13 cellular contexts compared by ENCODE assay signal in genomic region chr17:75315541-75316243, GRCh38. TPM values are rescaled to one million over a fixed set of nuclear protein-coding genes. Genes with fewer than 3 reads are reported as not detected.
DNase-seq lines count a peak whose midpoint lies in the region; TF ChIP-seq lines count a peak whose summit lies in the region.
"Had no signal": no experiment of that assay in that cellular context is flagged by ENCODE, and none has a peak within 500 bp of the region (broad histone marks: within the 10 kb centered on the region; RNA-seq: fewer than 3 reads in every experiment).

No MANE protein-coding gene starts in this region.

- TF ChIP-seq CTCF in RWPE1 (conservative IDR thresholded peaks at IDR 0.05; ENCODE audit: low read depth) (no peak), fibroblast of villous mesenchyme (IDR thresholded peaks at IDR 0.05; ENCODE audit: insufficient read depth, low read depth, low read length) (no peak)

- POLR2A ChIA-PET in RWPE1 (lab: Yijun Ruan, JAX; ENCODE audit: low non-redundant PET), result no interaction called here

- CTCF ChIA-PET in RWPE1 (lab: Yijun Ruan, JAX), result interaction anchor here (0.6 kb wide), 1 partner anchor 15 kb away, joined by 6 read pairs; no protein-coding TSS in a partner anchor

- H3K4me3 ChIP-seq in fibroblast of villous mesenchyme (ENCODE audit: low read depth, low read length), result no peak overlapping the region
- H3K4me3 ChIP-seq: esophagus muscularis mucosa, left ventricle myocardium inferior, stomach had no signal

- peak; percentile 29 for DNase-seq in stimulated activated CD4-positive, alpha-beta T cell treated with anti-CD3 and anti-CD28 coated beads, Interleukin-1b, Interleukin-23, amount 100 ng/mL, for 48 hours
- no peak for DNase-seq in stimulated activated CD4-positive, alpha-beta T cell treated with anti-CD3 and anti-CD28 coated beads, Interleukin-2, amount 100 ng/mL, for 48 hours
- DNase-seq in RWPE1 (ENCODE audit: low spot score) (no peak), fibroblast of villous mesenchyme (ENCODE audit: low read depth) (peak; percentile 68), HuH-7 (ENCODE audit: low spot score) (no peak), GF-D8 (lab: John Stamatoyannopoulos, UW) (no peak)
- DNase-seq in stimulated activated naive CD4-positive, alpha-beta T cell treated with Interleukin-2 at 50 U/mL for 16 hours (lab: John Stamatoyannopoulos, UW), result no peak
- no peak for DNase-seq in activated CD4-positive, alpha-beta T cell treated with anti-CD3 and anti-CD28 coated beads for 1 hour
- DNase-seq: CD4-positive, alpha-beta T cell; left ventricle myocardium inferior; NCI-H345; stomach had no signal

- peak overlapping the region; percentile 38 for H3K27ac ChIP-seq in RWPE1

RNA-seq across cellular contexts. Expression of gene SLC25A19, which starts 26.5 kb away (rescaled TPM):
- 5.5 and 7.8 TPM in 2 replicates for total RNA-seq in fibroblast of villous mesenchyme

RNA-seq across cellular contexts. Expression of gene MIF4GD, which starts 44.7 kb away (rescaled TPM):
- total RNA-seq in fibroblast of villous mesenchyme, result 6.0 and 6.4 TPM in 2 replicates

RNA-seq across cellular contexts. Expression of gene MRPS7, which starts 54.0 kb away (rescaled TPM):
- total RNA-seq in fibroblast of villous mesenchyme, result 57.0 and 70.8 TPM in 2 replicates

RNA-seq across cellular contexts. Expression of gene GGA3, which starts 54.3 kb away (rescaled TPM):
- total RNA-seq in fibroblast of villous mesenchyme, result 13.2 and 14.2 TPM in 2 replicates

Comparison
In these comparisons a context has a peak if more than half of its experiments do, and no peak if none do; other contexts are left out.
1. DNase-seq: peak in stimulated activated CD4-positive, alpha-beta T cell treated with anti-CD3 and anti-CD28 coated beads, Interleukin-1b, Interleukin-23, amount 100 ng/mL, for 48 hours (single experiment) and fibroblast of villous mesenchyme (single experiment); none in stimulated activated CD4-positive, alpha-beta T cell treated with anti-CD3 and anti-CD28 coated beads, Interleukin-2, amount 100 ng/mL, for 48 hours (0 of 2), RWPE1 (single experiment), HuH-7 (single experiment), GF-D8 (single experiment), stimulated activated naive CD4-positive, alpha-beta T cell treated with Interleukin-2 at 50 U/mL for 16 hours (single experiment) and activated CD4-positive, alpha-beta T cell treated with anti-CD3 and anti-CD28 coated beads for 1 hour (single experiment).